Comparison of ENCODE assay signal across 2 cellular contexts in genomic region chr20:56439784-56440291, GRCh38.
TF ChIP-seq lines count a peak whose summit lies in the region.

No MANE protein-coding gene starts in this region.

TF ChIP-seq in PFSK-1, 5 proteins besides CTCF, POLR2A, EP300 and RAD21:
- TF ChIP-seq FOXP2 (optimal IDR thresholded peaks at IDR 0.05; ENCODE audit: borderline replicate concordance, extremely low read depth, extremely low read length, insufficient read depth) (peak; percentile 10), REST (IDR thresholded peaks at IDR 0.05; ENCODE audit: insufficient read depth in 1 of 2, low read depth in 2 of 2, low read length in 2 of 2) (no peak), POLR2AphosphoS5 (IDR thresholded peaks at IDR 0.05; ENCODE audit: low read depth, low read length) (no peak), SIN3A (IDR thresholded peaks at IDR 0.05; ENCODE audit: borderline replicate concordance, insufficient read depth, low read length) (no peak), TAF1 (IDR thresholded peaks at IDR 0.05; ENCODE audit: borderline replicate concordance, insufficient read depth, low read length) (no peak)
TF ChIP-seq in PFSK-1: peak in this region for 1.

TF ChIP-seq in endothelial cell of umbilical vein, 7 proteins besides CTCF, POLR2A, EP300 and RAD21:
- TF ChIP-seq MYC (IDR thresholded peaks at IDR 0.05; ENCODE audit: low read depth, low read length) (no peak), JUN (IDR thresholded peaks at IDR 0.05; ENCODE audit: borderline replicate concordance, insufficient read depth, insufficient read length, low read depth) (no peak), GATA2 (IDR thresholded peaks at IDR 0.05; ENCODE audit: insufficient read depth, insufficient read length, low read depth, low read length) (no peak)
